Comparison of ENCODE assay signal across 21 cellular contexts in the genomic region with DNA sequence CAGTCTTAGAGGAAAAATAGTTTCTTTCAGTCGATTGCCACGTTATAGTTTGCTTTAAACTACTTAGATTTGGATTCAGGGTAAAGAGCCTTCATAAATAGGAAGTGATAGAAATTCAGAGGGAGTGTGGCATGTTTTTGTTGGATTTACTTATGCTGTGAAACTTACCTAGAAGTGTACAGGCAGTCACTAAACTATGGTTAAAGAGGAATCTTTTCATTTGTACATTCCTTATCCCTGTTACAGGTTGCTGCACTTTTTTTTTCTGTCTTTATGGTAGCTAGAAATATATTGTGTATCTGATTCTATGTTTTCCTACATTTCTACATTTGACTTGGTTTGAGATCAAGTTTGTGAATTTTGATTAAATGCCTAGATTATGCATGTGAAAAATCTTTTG. TPM values are rescaled to one million over a fixed set of nuclear protein-coding genes. Genes with fewer than 3 reads are reported as not detected.
DNase-seq lines count a peak whose midpoint lies in the region; TF ChIP-seq lines count a peak whose summit lies in the region.
"Had no signal": no experiment of that assay in that cellular context is flagged by ENCODE, and none has a peak within 500 bp of the region (broad histone marks: within the 10 kb centered on the region; RNA-seq: fewer than 3 reads in every experiment).

No MANE protein-coding gene starts in this region.

- DNase-seq in M059J (ENCODE audit: low read depth), result peak; percentile 20
- DNase-seq in coronary artery (ENCODE audit: low spot score), result no peak
- DNase-seq in neural crest cell (ENCODE audit: low read depth, low spot score), result no peak
- DNase-seq in NCI-H1694 (lab: John Stamatoyannopoulos, UW), result no peak
- DNase-seq in NCI-H526 (lab: John Stamatoyannopoulos, UW), result no peak
- no peak for DNase-seq in T-helper 2 cell
- DNase-seq in kidney tubule cell (ENCODE audit: low spot score), result no peak
- DNase-seq: activated CD4-positive, alpha-beta T cell treated with anti-CD3 and anti-CD28 coated beads for 36 hours; activated CD8-positive, alpha-beta memory T cell treated with anti-CD3 and anti-CD28 coated beads, Interleukin-2, amount 50 U/mL, for 48 hours; activated naive CD4-positive, alpha-beta T cell treated with Interleukin-2 at 50 U/mL for 16 hours; CD8-positive, alpha-beta memory T cell; NCI-H1092 treated with DMSO at 0.1 percent for 48 hours; nucleus accumbens; small intestine had no signal

- H3K27me3 ChIP-seq in ACC112 (ENCODE audit: insufficient read depth, low read length), result no peaks in the 10 kb centered on the region
- H3K27me3 ChIP-seq: tibial nerve had no signal

- H3K79me2 ChIP-seq in ACC112 (ENCODE audit: control insufficient read depth, insufficient read depth, low read length, unreplicated experiment), result peaks cover 72% of the 10 kb centered on the region

- no peaks in the 10 kb centered on the region for H3K9me3 Mint-ChIP-seq in neural crest cell
- H3K9me3 Mint-ChIP-seq: CD8-positive, alpha-beta memory T cell; memory B cell; stimulated activated effector memory CD8-positive, alpha-beta T cell treated with anti-CD3 and anti-CD28 coated beads, Interleukin-12 subunit alpha, Interleukin-12 subunit beta, amount 100 ng/mL, for 72 hours had no signal

- H3K27ac ChIP-seq in ACC112 (ENCODE audit: low read depth, low read length) (peak overlapping the region; percentile 57), coronary artery (no peak overlapping the region)

- TF ChIP-seq CTCF in coronary artery (IDR thresholded peaks at IDR 0.05) (no peak), neural crest cell (conservative IDR thresholded peaks at IDR 0.05) (no peak)

- peak overlapping the region; percentile 98 for H3K27ac Mint-ChIP-seq in neural crest cell (ENCODE audit: unreplicated experiment)
- H3K27ac Mint-ChIP-seq: activated CD4-positive, alpha-beta T cell treated with anti-CD3 and anti-CD28 coated beads for 36 hours; memory B cell; stimulated activated effector memory CD8-positive, alpha-beta T cell treated with anti-CD3 and anti-CD28 coated beads, Interleukin-12 subunit alpha, Interleukin-12 subunit beta, amount 100 ng/mL, for 72 hours had no signal

- H3K36me3 Mint-ChIP-seq in neural crest cell (ENCODE audit: low read depth), result no peaks in the 10 kb centered on the region
- H3K36me3 Mint-ChIP-seq: brain; memory B cell; stimulated activated effector memory CD8-positive, alpha-beta T cell treated with anti-CD3 and anti-CD28 coated beads, Interleukin-12 subunit alpha, Interleukin-12 subunit beta, amount 100 ng/mL, for 72 hours had no signal

- H3K27me3 Mint-ChIP-seq in neural crest cell (ENCODE audit: low read depth), result no peaks in the 10 kb centered on the region
- H3K27me3 Mint-ChIP-seq: brain had no signal

- H3K4me1 ChIP-seq in ACC112 (ENCODE audit: control insufficient read depth, insufficient read depth, low read length, unreplicated experiment), result peaks cover 20% of the 10 kb centered on the region

- H3K4me1 Mint-ChIP-seq in neural crest cell, result peaks cover 22% of the 10 kb centered on the region
- H3K4me1 Mint-ChIP-seq: activated CD4-positive, alpha-beta T cell treated with anti-CD3 and anti-CD28 coated beads for 36 hours; CD8-positive, alpha-beta memory T cell; memory B cell; stimulated activated effector memory CD8-positive, alpha-beta T cell treated with anti-CD3 and anti-CD28 coated beads, Interleukin-12 subunit alpha, Interleukin-12 subunit beta, amount 100 ng/mL, for 72 hours had no signal

- H3K4me3 ChIP-seq in ACC112 (ENCODE audit: low read depth, low read length) (peak overlapping the region; percentile 65), coronary artery (peak overlapping the region; percentile 43)
- H3K4me3 ChIP-seq: GM12878, HAP-1, tibial nerve had no signal

- no peak overlapping the region for H3K4me3 Mint-ChIP-seq in neural crest cell
- H3K4me3 Mint-ChIP-seq: activated CD4-positive, alpha-beta T cell treated with anti-CD3 and anti-CD28 coated beads for 36 hours; CD8-positive, alpha-beta memory T cell; memory B cell; stimulated activated effector memory CD8-positive, alpha-beta T cell treated with anti-CD3 and anti-CD28 coated beads, Interleukin-12 subunit alpha, Interleukin-12 subunit beta, amount 100 ng/mL, for 72 hours had no signal

- H3K36me3 ChIP-seq in ACC112 (ENCODE audit: insufficient read depth, low read length), result no peaks in the 10 kb centered on the region
- H3K36me3 ChIP-seq: HAP-1, tibial nerve had no signal

- H2AFZ ChIP-seq in ACC112 (ENCODE audit: low read length, unreplicated experiment), result no peak overlapping the region

RNA-seq across cellular contexts. Expression of gene WWC2, which starts 19.1 kb away (rescaled TPM):
- 9.0 and 16.7 TPM in 2 replicates for total RNA-seq in M059J (2014; rRNA removed; shearing (Covaris generic))
- total RNA-seq in neural crest cell, result 24.6 and 25.1 TPM in 2 replicates
